Comparison of ENCODE assay signal across 3 cellular contexts in the genomic region with DNA sequence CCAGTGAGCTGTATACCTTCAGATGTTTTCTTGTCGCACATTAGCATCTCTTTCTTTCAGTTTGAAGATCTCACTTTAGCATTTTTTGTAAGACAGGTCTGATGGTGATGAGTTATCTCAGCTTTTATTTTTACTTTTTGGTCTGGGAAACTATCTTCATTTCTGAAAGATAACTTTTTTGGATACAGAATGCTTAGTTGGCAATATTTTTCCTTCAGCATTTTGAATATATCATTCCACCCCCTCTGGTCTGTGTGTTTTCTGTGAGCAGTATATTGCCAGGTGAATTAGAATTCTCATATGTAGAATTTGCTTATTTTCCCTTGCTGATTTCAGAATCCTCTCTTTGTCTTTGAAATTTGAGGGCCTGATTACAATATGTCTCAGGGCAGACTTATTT.
TF ChIP-seq lines count a peak whose summit lies in the region.

No MANE protein-coding gene starts in this region.

TF ChIP-seq in A549, 52 proteins besides CTCF, POLR2A, EP300 and RAD21:
- TF ChIP-seq SMC3 (IDR thresholded peaks at IDR 0.05) (no peak), MAFK (IDR thresholded peaks at IDR 0.05; ENCODE audit: partially characterized antibody) (peak; percentile 75)

TF ChIP-seq in IMR-90, 13 proteins besides CTCF, POLR2A, EP300 and RAD21:
- TF ChIP-seq NFE2L2 (IDR thresholded peaks at IDR 0.05; ENCODE audit: low read depth, low read length): no peak
- TF ChIP-seq MXI1 (IDR thresholded peaks at IDR 0.05; ENCODE audit: borderline replicate concordance, low read depth, low read length): no peak
- TF ChIP-seq MAFK (IDR thresholded peaks at IDR 0.05; ENCODE audit: low read depth, low read length): peak; percentile 71
TF ChIP-seq in IMR-90: peak in this region for 1.

TF ChIP-seq in H1, 55 proteins besides CTCF, POLR2A, EP300 and RAD21:
- 0 out of 2 replicates have a peak, but pooled peaks have one; percentile 16 for TF ChIP-seq MAFK (IDR thresholded peaks at IDR 0.05; ENCODE audit: low read depth, low read length)
- no peak for TF ChIP-seq POLR2AphosphoS5 (IDR thresholded peaks at IDR 0.05; ENCODE audit: low read depth, low read length)
TF ChIP-seq in H1: peak in this region for 1.
